Comparison of ENCODE assay signal across 17 cellular contexts in genomic region chr6:165055231-165055630, GRCh38.
A peak's percentile ranks its signal among the peaks of the same experiment; 100 is the strongest.
DNase-seq lines count a peak whose midpoint lies in the region; ATAC-seq, FAIRE-seq and TF ChIP-seq lines count a peak whose summit lies in the region.
"Had no signal": no experiment of that assay in that cellular context is flagged by ENCODE, and none has a peak within 500 bp of the region (broad histone marks: within the 10 kb centered on the region; RNA-seq: fewer than 3 reads in every experiment).

No MANE protein-coding gene starts in this region.

- no peaks in the 10 kb centered on the region for H3K79me1 ChIP-seq in mesendoderm (ENCODE audit: low read length)

- no peak overlapping the region for H3K56ac ChIP-seq in mesendoderm (ENCODE audit: low read length)

- H2BK15ac ChIP-seq in mesendoderm (replicated peaks; ENCODE audit: low read depth), result no peak overlapping the region

- ATAC-seq in body of pancreas, result no peak
- ATAC-seq: K562, SK-N-SH treated with all-trans-retinoic acid at 6 μM for 48 hours had no signal

- no peak for TF ChIP-seq CTCF in astrocyte (IDR thresholded peaks at IDR 0.05; ENCODE audit: insufficient read depth, low read depth, low read length)
- TF ChIP-seq CTCF in body of pancreas (IDR thresholded peaks at IDR 0.05), result no peak

- H2BK120ac ChIP-seq in mesendoderm (ENCODE audit: low read depth, low read length), result no peak overlapping the region

- H3K36me3 Mint-ChIP-seq in astrocyte (ENCODE audit: low read depth, unreplicated experiment), result no peaks in the 10 kb centered on the region

- H3K4me3 ChIP-seq in astrocyte (ENCODE audit: insufficient read depth, low read depth, low read length) (no peak overlapping the region), mesendoderm (ENCODE audit: low read length) (no peak overlapping the region), body of pancreas (no peak overlapping the region)
- no peak overlapping the region for H3K4me3 ChIP-seq in effector memory CD4-positive, alpha-beta T cell (ENCODE audit: insufficient read depth, low read depth, low read length, poor library complexity, severe bottlenecking)
- H3K4me3 ChIP-seq: BLaER1, K562, transverse colon had no signal

- no peak overlapping the region for H2AK5ac ChIP-seq in mesendoderm (ENCODE audit: low read length)

- H3K9me3 Mint-ChIP-seq in astrocyte (ENCODE audit: unreplicated experiment), result no peaks in the 10 kb centered on the region

- H3K4me1 ChIP-seq in astrocyte (ENCODE audit: insufficient read depth, low read length) (peaks cover 12% of the 10 kb centered on the region), mesendoderm (ENCODE audit: control insufficient read depth, low read depth, low read length) (no peaks in the 10 kb centered on the region), body of pancreas (no peaks in the 10 kb centered on the region)
- no peaks in the 10 kb centered on the region for H3K4me1 ChIP-seq in effector memory CD4-positive, alpha-beta T cell (ENCODE audit: control insufficient read depth, insufficient read depth, low read length, poor library complexity, severe bottlenecking)
- H3K4me1 ChIP-seq: BLaER1, transverse colon had no signal

- H3K18ac ChIP-seq in mesendoderm (ENCODE audit: low read length), result no peak overlapping the region

- H3K4me2 ChIP-seq in astrocyte (ENCODE audit: low read length) (no peak overlapping the region), mesendoderm (ENCODE audit: low read length) (no peak overlapping the region)
- H3K4me2 ChIP-seq: BLaER1 had no signal

- no peak overlapping the region for H3K23ac ChIP-seq in mesendoderm (ENCODE audit: low read length)

- H3K9me3 ChIP-seq in astrocyte (ENCODE audit: insufficient read depth, low read depth, low read length) (no peaks in the 10 kb centered on the region), body of pancreas (peaks cover 0 to under 1% (median 0%) of the 10 kb centered on the region in 3 donors)
- H3K9me3 ChIP-seq in effector memory CD4-positive, alpha-beta T cell (ENCODE audit: control insufficient read depth, low read length), result no peaks in the 10 kb centered on the region
- H3K9me3 ChIP-seq: transverse colon had no signal

- no peak overlapping the region for H3K4me3 Mint-ChIP-seq in astrocyte (ENCODE audit: unreplicated experiment)

- no peak overlapping the region for H4K5ac ChIP-seq in mesendoderm (ENCODE audit: low read length)

- DNase-seq in AG20443 (ENCODE audit: low spot score) (peak; percentile 47), HT-29 (ENCODE audit: low spot score) (peak; percentile 47), astrocyte (ENCODE audit: low read depth) (peak; percentile 19), mesendoderm (peak; percentile 29), body of pancreas (no peak), NCI-H2029 treated with DMSO at 0.1 percent for 48 hours (lab: John Stamatoyannopoulos, UW) (no peak)
- no peak for DNase-seq in stimulated activated CD4-positive, alpha-beta T cell treated with anti-CD3 and anti-CD28 coated beads, Interleukin-4, amount 100 ng/mL, for 1 hour
- DNase-seq in effector memory CD4-positive, alpha-beta T cell, result no peak
- DNase-seq: DMS79 treated with DMSO at 0.1 percent for 48 hours; effector CD4-positive, alpha-beta T cell; NCI-H187; stimulated activated CD8-positive, alpha-beta memory T cell treated with anti-CD3 and anti-CD28 coated beads, Interleukin-4, amount 100 ng/mL, for 48 hours; transverse colon had no signal

- H3K4me1 Mint-ChIP-seq in astrocyte (ENCODE audit: low read depth, unreplicated experiment), result peaks cover 4% of the 10 kb centered on the region

- no peak overlapping the region for H4K8ac ChIP-seq in mesendoderm (ENCODE audit: low read depth, low read length)

- no peak overlapping the region for H2BK5ac ChIP-seq in mesendoderm (ENCODE audit: low read length)

- peak overlapping the region; percentile 59 for H2AFZ ChIP-seq in astrocyte (ENCODE audit: low read depth, low read length)

- no CpG with 5 or more reads among the region's 5 CpGs for WGBS in mesendoderm (ENCODE audit: extremely low coverage, insufficient coverage, low lambda C conversion rate)
- WGBS in body of pancreas, 2 donors, result 58 to 59% methylated on average over 5 of the region's 5 CpGs

- FAIRE-seq in astrocyte (lab: Jason Lieb, UNC), result no peak
- FAIRE-seq: K562, keratinocyte had no signal

- H3K27ac ChIP-seq in astrocyte (ENCODE audit: low read depth, low read length) (no peak overlapping the region), mesendoderm (ENCODE audit: low read depth, low read length) (no peak overlapping the region), body of pancreas (no peak overlapping the region)
- H3K27ac ChIP-seq in effector memory CD4-positive, alpha-beta T cell (ENCODE audit: insufficient read depth, low read length, poor library complexity, severe bottlenecking), result no peak overlapping the region
- H3K27ac ChIP-seq: BLaER1, transverse colon had no signal

- H4K20me1 ChIP-seq in astrocyte (ENCODE audit: insufficient read depth, low read length), result no peaks in the 10 kb centered on the region
- H4K20me1 ChIP-seq: BLaER1 had no signal

- H3K27me3 Mint-ChIP-seq in astrocyte (ENCODE audit: low read depth, unreplicated experiment), result no peaks in the 10 kb centered on the region

- H3K79me2 ChIP-seq in astrocyte (ENCODE audit: insufficient read depth, low read length) (no peaks in the 10 kb centered on the region), mesendoderm (ENCODE audit: control insufficient read depth, insufficient read depth, low read length) (no peaks in the 10 kb centered on the region)

- H3K9ac ChIP-seq in astrocyte (ENCODE audit: low read length) (no peak overlapping the region), mesendoderm (ENCODE audit: low read length) (no peak overlapping the region)
- H3K9ac ChIP-seq: BLaER1 had no signal

- H3K4ac ChIP-seq in mesendoderm (ENCODE audit: low read depth, low read length), result no peak overlapping the region

- H3K27me3 ChIP-seq in astrocyte (ENCODE audit: insufficient read depth, low read length) (no peaks in the 10 kb centered on the region), mesendoderm (ENCODE audit: insufficient read depth, low read length, poor library complexity) (no peaks in the 10 kb centered on the region), body of pancreas (no peaks in the 10 kb centered on the region)
- H3K27me3 ChIP-seq in effector memory CD4-positive, alpha-beta T cell (replicated peaks; ENCODE audit: control insufficient read depth, insufficient read depth, low read length, poor library complexity, severe bottlenecking), result no peaks in the 10 kb centered on the region
- H3K27me3 ChIP-seq: BLaER1, transverse colon had no signal

- TF ChIP-seq POLR2A in body of pancreas (IDR thresholded peaks at IDR 0.05), result no peak

- intact Hi-C loops in body of pancreas (cut with DNase I), result no loop called here

- H3K27ac Mint-ChIP-seq in astrocyte (ENCODE audit: unreplicated experiment), result peak overlapping the region; percentile 55

- H3K36me3 ChIP-seq in astrocyte (ENCODE audit: insufficient read depth, low read length), result no peaks in the 10 kb centered on the region
- H3K36me3 ChIP-seq in mesendoderm (ENCODE audit: control insufficient read depth, insufficient read depth, low read length), result no peaks in the 10 kb centered on the region
- H3K36me3 ChIP-seq in effector memory CD4-positive, alpha-beta T cell (ENCODE audit: control insufficient read depth, insufficient read depth, low read length), result no peaks in the 10 kb centered on the region
- H3K36me3 ChIP-seq in body of pancreas (replicated peaks in 1 of 2; ENCODE audit: insufficient read depth in 1 of 2, low read depth in 2 of 2), result no peaks in the 10 kb centered on the region
- H3K36me3 ChIP-seq: BLaER1, transverse colon had no signal

Comparison
In these comparisons a context has a peak if more than half of its experiments do, and no peak if none do; other contexts are left out.
1. DNase-seq: peak in AG20443 (single experiment), HT-29 (single experiment), astrocyte (single experiment) and mesendoderm (single experiment); none in stimulated activated CD4-positive, alpha-beta T cell treated with anti-CD3 and anti-CD28 coated beads, Interleukin-4, amount 100 ng/mL, for 1 hour (single experiment), effector memory CD4-positive, alpha-beta T cell (0 of 3), body of pancreas (0 of 4) and NCI-H2029 treated with DMSO at 0.1 percent for 48 hours (single experiment).